ENCODE assay signal across 10 cellular contexts in genomic region chr10:33193867-33194521, GRCh38.
A peak's percentile ranks its signal among the peaks of the same experiment; 100 is the strongest.
DNase-seq lines count a peak whose midpoint lies in the region; ATAC-seq lines count a peak whose summit lies in the region.
"Had no signal": no experiment of that assay in that cellular context is flagged by ENCODE, and none has a peak within 500 bp of the region (broad histone marks: within the 10 kb centered on the region; RNA-seq: fewer than 3 reads in every experiment).

No MANE protein-coding gene starts in this region.

- in situ Hi-C loops in ACHN (cut with HindIII; ENCODE audit: low pct_ligation_motif_present, low pct_unique_long_range_greater_than_20kb, low sequenced_read_pairs), result no loop called here

- H3K27me3 ChIP-seq in H7 (ENCODE audit: control insufficient read depth, insufficient read depth, low read length), result no peaks in the 10 kb centered on the region
- H3K27me3 ChIP-seq: BE2C had no signal

- no peaks in the 10 kb centered on the region for H3K36me3 ChIP-seq in H7 (replicated peaks; ENCODE audit: control insufficient read depth, insufficient read depth, low read length)

- H3K4me3 ChIP-seq in H7 (ENCODE audit: insufficient read depth, low read depth, low read length), result no peak overlapping the region
- H3K4me3 ChIP-seq: HAP-1 had no signal

- peak; percentile 75 for ATAC-seq in esophagus mucosa

- peak; percentile 34 for DNase-seq in ACHN
- DNase-seq in NOMO-1 treated with DMSO at 0.1 percent for 48 hours (lab: John Stamatoyannopoulos, UW; ENCODE audit: unreplicated experiment), result peak; percentile 69
- peak; percentile 32 for DNase-seq in mucosa of gallbladder (ENCODE audit: low spot score)
- no peak for DNase-seq in midbrain (lab: John Stamatoyannopoulos, UW)
- DNase-seq in H7, result no peak
- DNase-seq in T1000 (lab: John Stamatoyannopoulos, UW), result no peak
- DNase-seq in DMS79 (lab: John Stamatoyannopoulos, UW), result no peak

Comparison
In these comparisons a context has a peak if more than half of its experiments do, and no peak if none do; other contexts are left out.
1. DNase-seq: peak in ACHN (single experiment), NOMO-1 treated with DMSO at 0.1 percent for 48 hours (single experiment) and mucosa of gallbladder (single experiment); none in midbrain (single experiment), H7 (single experiment), T1000 (single experiment) and DMS79 (single experiment).